ENCODE assay signal across 11 cellular contexts in genomic region chr1:8006037-8006963, GRCh38. TPM values are rescaled to one million over a fixed set of nuclear protein-coding genes. Genes with fewer than 3 reads are reported as not detected.
DNase-seq lines count a peak whose midpoint lies in the region; ATAC-seq, FAIRE-seq and TF ChIP-seq lines count a peak whose summit lies in the region.
"Had no signal": no experiment of that assay in that cellular context is flagged by ENCODE, and none has a peak within 500 bp of the region (broad histone marks: within the 10 kb centered on the region; RNA-seq: fewer than 3 reads in every experiment).

No MANE protein-coding gene starts in this region.

- peaks cover 35% of the 10 kb centered on the region for H4K20me1 ChIP-seq in HepG2 (ENCODE audit: insufficient read depth, low read length)

- TF ChIP-seq POLR2A in HepG2 (IDR thresholded peaks at IDR 0.05; ENCODE audit: insufficient read depth in 1 of 2, low read depth in 2 of 2, low read length in 2 of 2) = peak in 1 of 2 experiments; percentile 24; a peak in 1 of 4 replicates

- H3K27me3 ChIP-seq in ACC112 (ENCODE audit: insufficient read depth, low read length) (no peaks in the 10 kb centered on the region), adipocyte (replicated peaks; ENCODE audit: control insufficient read depth, insufficient read depth, low read length) (no peaks in the 10 kb centered on the region), HepG2 (ENCODE audit: control insufficient read depth in 1 of 2, insufficient read depth in 2 of 2, low read length in 2 of 2) (no peaks in the 10 kb centered on the region), A673 (replicated peaks; ENCODE audit: insufficient read depth, low read depth, low read length, poor library complexity) (no peaks in the 10 kb centered on the region)

- no peaks in the 10 kb centered on the region for H3K9me3 ChIP-seq in adipocyte (ENCODE audit: control insufficient read depth, low read length)
- H3K9me3 ChIP-seq in HepG2 (ENCODE audit: low read length) = no peaks in the 10 kb centered on the region
- H3K9me3 ChIP-seq in A673 (ENCODE audit: low read depth, low read length, poor library complexity, severe bottlenecking) = no peaks in the 10 kb centered on the region

- H3K4me3 ChIP-seq in ACC112 (ENCODE audit: low read depth, low read length) (no peak overlapping the region), adipocyte (ENCODE audit: low read length) (no peak overlapping the region), HepG2 (replicated peaks in 1 of 3; ENCODE audit: insufficient read depth in 1 of 3, low read depth in 2 of 3, low read length in 3 of 3) (no peak overlapping the region), A673 (ENCODE audit: low read depth, low read length, poor library complexity, severe bottlenecking) (no peak overlapping the region)

- no peak for TF ChIP-seq RAD21 in HepG2 (CRISPR knock-in tag; IDR thresholded peaks at IDR 0.05)

- H3K4me1 ChIP-seq in ACC112 (ENCODE audit: control insufficient read depth, insufficient read depth, low read length, unreplicated experiment) = peaks cover 39% of the 10 kb centered on the region
- H3K4me1 ChIP-seq in adipocyte (ENCODE audit: control insufficient read depth, insufficient read depth, low read length) = peaks cover 63% of the 10 kb centered on the region
- H3K4me1 ChIP-seq in HepG2 (ENCODE audit: insufficient read depth, low read length) = peaks cover 29% of the 10 kb centered on the region
- H3K4me1 ChIP-seq in A673 (ENCODE audit: insufficient read depth, low read length, poor library complexity, severe bottlenecking) = peaks cover 19% of the 10 kb centered on the region

- H3K4me2 ChIP-seq in HepG2 (ENCODE audit: low read depth, low read length) = no peak overlapping the region

- peak overlapping the region; percentile 99 for H3K27ac ChIP-seq in ACC112 (ENCODE audit: low read depth, low read length)
- peak overlapping the region; percentile 0 for H3K27ac ChIP-seq in HepG2 (ENCODE audit: extremely low read length, insufficient read depth, low read length)
- H3K27ac ChIP-seq in A673 (ENCODE audit: low read depth, low read length, poor library complexity, severe bottlenecking) = no peak overlapping the region

- no peaks in the 10 kb centered on the region for H3K79me2 ChIP-seq in ACC112 (ENCODE audit: control insufficient read depth, insufficient read depth, low read length, unreplicated experiment)
- H3K79me2 ChIP-seq in HepG2 (ENCODE audit: insufficient read depth, low read length) = no peaks in the 10 kb centered on the region

- TF ChIP-seq CTCF in HepG2 (CRISPR knock-in tag; IDR thresholded peaks at IDR 0.05) (no peak), A673 (conservative IDR thresholded peaks at IDR 0.05; ENCODE audit: low read depth, low read length) (no peak)

- H3K36me3 ChIP-seq in ACC112 (ENCODE audit: insufficient read depth, low read length) (peaks cover 21% of the 10 kb centered on the region), adipocyte (ENCODE audit: control insufficient read depth, insufficient read depth, low read length, severe bottlenecking) (peaks cover 24% of the 10 kb centered on the region), HepG2 (replicated peaks in 1 of 2; ENCODE audit: control insufficient read depth in 1 of 2, insufficient read depth in 2 of 2, low read length in 2 of 2) (peaks cover 0 to 8% of the 10 kb centered on the region in 2 experiments; a peak in 3 of 5 replicates), A673 (ENCODE audit: insufficient read depth, low read length, poor library complexity, severe bottlenecking) (peaks cover 6% of the 10 kb centered on the region)

- H2AFZ ChIP-seq in ACC112 (ENCODE audit: low read length, unreplicated experiment) (no peak overlapping the region), HepG2 (ENCODE audit: low read length) (no peak overlapping the region)

- H3K9ac ChIP-seq in adipocyte (ENCODE audit: low read length) = peak overlapping the region; percentile 82
- no peak overlapping the region for H3K9ac ChIP-seq in HepG2 (ENCODE audit: insufficient read depth, low read depth, low read length)

- peak; percentile 49 for DNase-seq in NCI-H1417 treated with DMSO at 0.1 percent for 48 hours (lab: John Stamatoyannopoulos, UW)
- peak; percentile 29 for DNase-seq in adipocyte (ENCODE audit: low read depth)
- DNase-seq in HepG2 (ENCODE audit: low spot score) = no peak
- no peak for DNase-seq in urothelium cell line (ENCODE audit: low spot score)
- no peak for DNase-seq in A673 (ENCODE audit: low spot score)
- no peak for DNase-seq in SIG-M5 treated with dmso at 0.1 percent for 504 hours (lab: John Stamatoyannopoulos, UW; ENCODE audit: unreplicated experiment)
- DNase-seq: activated naive CD8-positive, alpha-beta T cell treated with anti-CD3 and anti-CD28 coated beads, Interleukin-2, amount 50 U/mL, for 24 hours; NCI-H82 had no signal

- intact Hi-C loops in HepG2 (cut with micrococcal nuclease; ENCODE audit: unreplicated experiment) (no loop called here), A673 (cut with micrococcal nuclease; ENCODE audit: unreplicated experiment) (no loop called here)

- in situ Hi-C loops in HepG2 (cut with HindIII; ENCODE audit: extremely low pct_ligation_motif_present, low pct_unique_long_range_greater_than_20kb) = no loop called here

- CTCF ChIA-PET in HepG2 (lab: Yijun Ruan, JAX; ENCODE audit: low intra/inter-chr PET ratio, low total read pairs) = no interaction called here
- CTCF ChIA-PET in A673 (lab: Charles Lee) = interaction anchor here (0.6 to 0.7 kb wide), 2 partner anchors 115 to 308 kb away, joined by 4 to 11 read pairs; no protein-coding TSS in a partner anchor

- 67% methylated on average over 12 of the region's 12 CpGs for WGBS in HepG2 (ENCODE audit: low lambda C conversion rate)

- POLR2A ChIA-PET in HepG2 (lab: Yijun Ruan, JAX) = interaction anchor here (1.5 to 1.6 kb wide), 3 partner anchors 9 to 310 kb away, joined by 3 to 4 read pairs (median 4); no protein-coding TSS in a partner anchor
- POLR2A ChIA-PET in A673 (lab: Charles Lee; ENCODE audit: low non-redundant PET) = no interaction called here

- FAIRE-seq in HepG2 (lab: Jason Lieb, UNC) (no peak), urothelium cell line (lab: Jason Lieb, UNC) (no peak)
- FAIRE-seq: TTC549 had no signal

- BruUV-seq in HepG2 (replicated peaks; lab: Mats Ljungman, UMichigan) (no TSS peak), A673 (replicated peaks; lab: Mats Ljungman, UMichigan) (no TSS peak)

- TF ChIP-seq EP300 in HepG2 (IDR thresholded peaks at IDR 0.05; ENCODE audit: low read depth in 2 of 2, low read length in 2 of 2) (no peak), HepG2 (CRISPR knock-in tag; IDR thresholded peaks at IDR 0.05; ENCODE audit: borderline replicate concordance) (no peak)

- ATAC-seq in HepG2 (no peak), HG03135 (IDR thresholded peaks at IDR 0.05; ENCODE audit: unreplicated experiment) (no peak)
- ATAC-seq: activated naive CD8-positive, alpha-beta T cell treated with anti-CD3 and anti-CD28 coated beads, Interleukin-2, amount 50 U/mL, for 24 hours had no signal

RNA-seq across cellular contexts. Expression of gene ERRFI1, which starts 19.8 kb away (rescaled TPM):
- total RNA-seq in HepG2 (2016; rRNA removed; fragmentation: Illumina TruSeq; extraction: Trizol) = 84.4 and 99.5 TPM in 2 replicates
- total RNA-seq in HepG2 (2016; cell fraction: cytosol; rRNA removed; fragmentation: Illumina TruSeq; extraction: Trizol; ENCODE audit: low read depth) = 16.2 and 17.9 TPM in 2 replicates
- 83.4 and 92.6 TPM in 2 replicates for total RNA-seq in HepG2 (2016; cell fraction: insoluble cytoplasmic fraction; rRNA removed; fragmentation: Illumina TruSeq; extraction: Trizol)
- total RNA-seq in HepG2 (2016; cell fraction: membrane; rRNA removed; fragmentation: Illumina TruSeq; extraction: Trizol) = 72.5 and 74.8 TPM in 2 replicates
- 61.8 and 73.3 TPM in 2 replicates for total RNA-seq in HepG2 (2016; cell fraction: nucleus; rRNA removed; fragmentation: Illumina TruSeq; extraction: Trizol)
- 634 and 753 TPM in 2 replicates for polyA plus RNA-seq in HepG2 (2011; rRNA removed)
- 492 and 608 TPM in 2 replicates for polyA plus RNA-seq in HepG2 (2011; cell fraction: cytosol; rRNA removed)
- polyA plus RNA-seq in HepG2 (2011; cell fraction: nucleus; rRNA removed) = 300 and 467 TPM in 2 replicates
- 335 and 494 TPM in 2 replicates for polyA plus RNA-seq in HepG2 (2012)
- 8.7 and 10.5 TPM in 2 replicates for polyA plus RNA-seq in HepG2 (2016; cell fraction: cytosol; fragmentation: Illumina TruSeq; extraction: Trizol; ENCODE audit: low read depth)
- 102 and 107 TPM in 2 replicates for polyA plus RNA-seq in HepG2 (2016; cell fraction: insoluble cytoplasmic fraction; fragmentation: Illumina TruSeq; extraction: Trizol; ENCODE audit: low read depth)
- polyA plus RNA-seq in HepG2 (2016; cell fraction: membrane; fragmentation: Illumina TruSeq; extraction: Trizol; ENCODE audit: low read depth) = 41.9 and 45.1 TPM in 2 replicates
- 110 and 117 TPM in 2 replicates for polyA plus RNA-seq in HepG2 (2016; cell fraction: nucleus; fragmentation: Illumina TruSeq; extraction: Trizol; ENCODE audit: insufficient read depth, low read depth)
- 6.9 and 217 TPM in 2 replicates for polyA minus RNA-seq in HepG2 (2011; rRNA and poly(A)+ RNA removed; ENCODE audit: low replicate concordance)
- polyA minus RNA-seq in HepG2 (2011; cell fraction: cytosol; rRNA and poly(A)+ RNA removed) = 288 and 291 TPM in 2 replicates
- polyA minus RNA-seq in HepG2 (2011; cell fraction: nucleus; rRNA and poly(A)+ RNA removed) = 228 and 458 TPM in 2 replicates
- 36.2 and 44.4 TPM in 2 replicates for total RNA-seq in A673 (2021)

RNA-seq across cellular contexts. Expression of gene PARK7, which starts 44.8 kb away (rescaled TPM):
- 296 and 409 TPM in 2 replicates for total RNA-seq in HepG2 (2016; rRNA removed; fragmentation: Illumina TruSeq; extraction: Trizol)
- 134 and 137 TPM in 2 replicates for total RNA-seq in HepG2 (2016; cell fraction: cytosol; rRNA removed; fragmentation: Illumina TruSeq; extraction: Trizol; ENCODE audit: low read depth)
- total RNA-seq in HepG2 (2016; cell fraction: insoluble cytoplasmic fraction; rRNA removed; fragmentation: Illumina TruSeq; extraction: Trizol) = 293 and 390 TPM in 2 replicates
- total RNA-seq in HepG2 (2016; cell fraction: membrane; rRNA removed; fragmentation: Illumina TruSeq; extraction: Trizol) = 183 and 197 TPM in 2 replicates
- total RNA-seq in HepG2 (2016; cell fraction: nucleus; rRNA removed; fragmentation: Illumina TruSeq; extraction: Trizol) = 97.3 and 108 TPM in 2 replicates
- polyA plus RNA-seq in HepG2 (2011; rRNA removed) = 160 and 212 TPM in 2 replicates
- 157 and 186 TPM in 2 replicates for polyA plus RNA-seq in HepG2 (2011; cell fraction: cytosol; rRNA removed)
- 39.0 and 44.4 TPM in 2 replicates for polyA plus RNA-seq in HepG2 (2011; cell fraction: nucleus; rRNA removed)
- 232 and 305 TPM in 2 replicates for polyA plus RNA-seq in HepG2 (2012)
- 218 and 228 TPM in 2 replicates for polyA plus RNA-seq in HepG2 (2016; cell fraction: cytosol; fragmentation: Illumina TruSeq; extraction: Trizol; ENCODE audit: low read depth)
- polyA plus RNA-seq in HepG2 (2016; cell fraction: insoluble cytoplasmic fraction; fragmentation: Illumina TruSeq; extraction: Trizol; ENCODE audit: low read depth) = 522 and 557 TPM in 2 replicates
- polyA plus RNA-seq in HepG2 (2016; cell fraction: membrane; fragmentation: Illumina TruSeq; extraction: Trizol; ENCODE audit: low read depth) = 199 and 221 TPM in 2 replicates
- 223 and 234 TPM in 2 replicates for polyA plus RNA-seq in HepG2 (2016; cell fraction: nucleus; fragmentation: Illumina TruSeq; extraction: Trizol; ENCODE audit: insufficient read depth, low read depth)
- 24.0 and 53.8 TPM in 2 replicates for polyA minus RNA-seq in HepG2 (2011; rRNA and poly(A)+ RNA removed; ENCODE audit: low replicate concordance)
- polyA minus RNA-seq in HepG2 (2011; cell fraction: cytosol; rRNA and poly(A)+ RNA removed) = 52.3 and 53.9 TPM in 2 replicates
- polyA minus RNA-seq in HepG2 (2011; cell fraction: nucleus; rRNA and poly(A)+ RNA removed) = 28.7 and 42.4 TPM in 2 replicates
- total RNA-seq in A673 (2021) = 352 and 358 TPM in 2 replicates

Comparison
In these comparisons a context has a peak if more than half of its experiments do, and no peak if none do; other contexts are left out.
1. DNase-seq: peak in NCI-H1417 treated with DMSO at 0.1 percent for 48 hours (single experiment) and adipocyte (single experiment); none in HepG2 (single experiment), urothelium cell line (single experiment), A673 (single experiment) and SIG-M5 treated with dmso at 0.1 percent for 504 hours (single experiment).